Comparison of ENCODE assay signal across 25 cellular contexts in genomic region chr1:231660198-231660597, GRCh38.
"Had no signal": no experiment of that assay in that cellular context is flagged by ENCODE, and none has a peak within 500 bp of the region (broad histone marks: within the 10 kb centered on the region; RNA-seq: fewer than 3 reads in every experiment).

No MANE protein-coding gene starts in this region.

- H3K4me2 ChIP-seq: hepatocyte had no signal

- DNase-seq: colonic mucosa; cortex of kidney; dermis blood vessel endothelial cell; dorsolateral prefrontal cortex; effector CD4-positive, alpha-beta T cell; effector CD8-positive, alpha-beta T cell; effector memory CD4-positive, alpha-beta T cell; effector memory CD8-positive, alpha-beta T cell; endodermal cell; erythroblast; esophagus squamous epithelium; foreskin fibroblast; foreskin keratinocyte; foreskin melanocyte; gastrocnemius medialis; glutamatergic neuron; head of caudate nucleus; heart left ventricle; heart right ventricle had no signal

- H3K36me3 ChIP-seq: colonic mucosa, esophagus muscularis mucosa, esophagus squamous epithelium, gastrocnemius medialis, gastroesophageal sphincter, heart left ventricle, heart right ventricle had no signal

- H2AFZ ChIP-seq: hepatocyte had no signal

- H3K27ac ChIP-seq: colonic mucosa, coronary artery, dorsolateral prefrontal cortex, epithelial cell of prostate, esophagus muscularis mucosa, esophagus squamous epithelium, foreskin keratinocyte, gastrocnemius medialis, gastroesophageal sphincter, heart left ventricle, heart right ventricle, hepatocyte had no signal

- ATAC-seq: effector memory CD8-positive, alpha-beta T cell; esophagus mucosa; foreskin keratinocyte; gastrocnemius medialis; gastroesophageal sphincter; heart left ventricle; heart right ventricle had no signal

- H3K4me1 ChIP-seq: colonic mucosa, esophagus muscularis mucosa, esophagus squamous epithelium, foreskin keratinocyte, gastrocnemius medialis, gastroesophageal sphincter had no signal

- H3K27me3 ChIP-seq: colonic mucosa, dorsolateral prefrontal cortex, esophagus muscularis mucosa, esophagus squamous epithelium, foreskin keratinocyte, gastrocnemius medialis, gastroesophageal sphincter, heart left ventricle, heart right ventricle, hepatocyte had no signal

- H3K4me3 ChIP-seq: colonic mucosa, coronary artery, dorsolateral prefrontal cortex, esophagus muscularis mucosa, esophagus squamous epithelium, gastrocnemius medialis, gastroesophageal sphincter, heart left ventricle, heart right ventricle, hepatocyte had no signal

- H3K79me2 ChIP-seq: hepatocyte had no signal

- H3K9me3 ChIP-seq: colonic mucosa had no signal
